In genomic region chr15:68434021-68434420, GRCh38 we compare ENCODE assay signal across 1 cellular context.
TF ChIP-seq lines count a peak whose summit lies in the region.

No MANE protein-coding gene starts in this region.

TF ChIP-seq in H1, 55 proteins besides CTCF, POLR2A, EP300 and RAD21:
- TF ChIP-seq JUND (IDR thresholded peaks at IDR 0.05; ENCODE audit: low read length) (no peak), CREB1 (IDR thresholded peaks at IDR 0.05) (no peak), PHF8 (conservative IDR thresholded peaks at IDR 0.05; ENCODE audit: low read depth, low read length) (no peak), POLR2AphosphoS5 (IDR thresholded peaks at IDR 0.05; ENCODE audit: low read depth, low read length) (no peak), EGR1 (IDR thresholded peaks at IDR 0.05; ENCODE audit: borderline replicate concordance, low read depth, low read length) (no peak), SIRT6 (IDR thresholded peaks at IDR 0.05; ENCODE audit: low read length) (no peak), NRF1 (IDR thresholded peaks at IDR 0.05; ENCODE audit: low read depth, low read length) (no peak), SAP30 (IDR thresholded peaks at IDR 0.05; ENCODE audit: insufficient read depth, insufficient replicate concordance, low read length) (no peak), SIN3A (conservative IDR thresholded peaks at IDR 0.05 in 1 of 2, IDR thresholded peaks at IDR 0.05 in 1 of 2; ENCODE audit: low read depth in 1 of 2, low read length in 2 of 2) (no peak), ASH2L (IDR thresholded peaks at IDR 0.05; ENCODE audit: low read length) (no peak), CHD7 (IDR thresholded peaks at IDR 0.05; ENCODE audit: insufficient replicate concordance, low read length) (no peak), HDAC6 (IDR thresholded peaks at IDR 0.05; ENCODE audit: low read depth, low read length) (no peak), CHD2 (IDR thresholded peaks at IDR 0.05; ENCODE audit: low read length) (no peak), ZNF274 (IDR thresholded peaks at IDR 0.05; ENCODE audit: borderline replicate concordance, extremely low read depth, low read length) (no peak), GTF2F1 (IDR thresholded peaks at IDR 0.05; ENCODE audit: borderline replicate concordance, low read depth, low read length) (no peak), POU5F1 (IDR thresholded peaks at IDR 0.05; ENCODE audit: low read depth, low read length) (no peak), RXRA (IDR thresholded peaks at IDR 0.05; ENCODE audit: insufficient read depth, low read depth, low read length) (no peak)
